8 cellular contexts compared by ENCODE assay signal in the genomic region with DNA sequence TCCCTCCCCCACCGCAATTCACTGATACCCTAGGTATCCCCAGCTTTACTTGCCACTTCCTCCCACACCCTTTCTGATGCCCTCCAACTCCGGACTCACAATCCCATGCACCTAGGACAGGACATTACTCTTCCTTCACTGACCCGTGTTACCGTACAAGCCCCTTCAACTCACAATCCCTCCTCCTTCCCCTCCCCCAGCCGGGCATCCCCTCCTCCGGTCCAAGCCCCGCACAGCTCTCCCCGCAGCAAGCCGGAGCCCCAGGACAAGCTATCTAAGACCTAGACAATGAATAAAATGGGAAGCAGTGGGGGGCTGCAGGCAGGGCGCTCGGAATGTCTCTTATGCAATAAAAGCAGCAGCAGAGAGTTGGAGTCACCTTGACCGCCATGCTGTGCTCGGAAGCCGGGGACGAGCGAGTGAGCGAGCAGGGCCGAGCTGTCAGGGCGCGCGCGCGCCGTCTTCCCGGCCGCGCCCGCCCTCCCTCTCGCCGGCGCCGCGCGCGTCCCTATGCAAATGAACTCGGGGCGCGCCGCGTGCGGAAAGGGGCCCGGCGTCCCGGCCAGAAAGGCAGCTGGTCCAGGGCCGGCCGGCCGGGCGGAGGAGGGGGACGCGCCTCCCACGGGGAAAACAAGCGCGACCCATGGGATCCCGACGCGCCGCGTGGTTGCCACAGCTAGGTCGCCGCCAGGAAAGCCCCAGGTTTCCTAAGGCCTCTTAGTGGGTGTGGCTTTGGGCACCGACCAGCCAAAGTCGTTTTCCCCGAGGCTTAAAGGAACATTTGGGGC. TPM values are rescaled to one million over a fixed set of nuclear protein-coding genes. Genes with fewer than 3 reads are reported as not detected.
DNase-seq lines count a peak whose midpoint lies in the region; ATAC-seq and TF ChIP-seq lines count a peak whose summit lies in the region.

Gene SLC25A12, minus strand, starts transcription at position 421 of the 788 bp plus-strand sequence. Its CDS starts 30 bp downstream, at position 391.

- peaks cover 0 to 5% (median 0%) of the 10 kb centered on the region in 8 donors for H3K9me3 ChIP-seq in spleen

- H3K4me3 ChIP-seq in spleen, result peak within 1 kb of the TSS; percentile 70 to 97 (median 84)

- WGBS in spleen, 5 donors, result 0 to 1% (median 0%) methylated on average over 33 to 63 of the region's 63 CpGs

- DNase-seq in ACHN (peak; percentile 85), NCI-H2227 (lab: John Stamatoyannopoulos, UW; ENCODE audit: unreplicated experiment) (peak; percentile 97), caudate nucleus (lab: John Stamatoyannopoulos, UW) (peak in 59 of 61 donors; percentile 15 to 85 (median 64)), inferior parietal cortex (ENCODE audit: extremely low spot score) (peak; percentile 80), spleen (peak; percentile 96)
- peak; percentile 12 to 61 (median 54) for DNase-seq in activated CD4-positive, CD25-positive, alpha-beta regulatory T cell (lab: John Stamatoyannopoulos, UW)

- TF ChIP-seq CTCF in spleen (IDR thresholded peaks at IDR 0.05 in 8 of 11, conservative IDR thresholded peaks at IDR 0.05 in 3 of 11), result no peak

- intact Hi-C loops in spleen (cut with DNase I; ENCODE audit: low total_unique reads), result no loop called here

- peak; percentile 92 for ATAC-seq in GM18868 (IDR thresholded peaks at IDR 0.05; ENCODE audit: unreplicated experiment)
- ATAC-seq in HG03103 (IDR thresholded peaks at IDR 0.05; ENCODE audit: low read depth, unreplicated experiment), result peak; percentile 89

- H3K4me1 ChIP-seq in spleen, result peaks cover 8 to 35% (median 20%) of the 10 kb centered on the region in 6 donors

- peak in 1 of 3 donors; percentile 42 for TF ChIP-seq POLR2A in spleen (IDR thresholded peaks at IDR 0.05)

- no peaks in the 10 kb centered on the region for H3K27me3 ChIP-seq in spleen (replicated peaks in 1 of 7)

- H3K36me3 ChIP-seq in spleen, result peaks cover 0 to 19% (median 0%) of the 10 kb centered on the region in 6 donors

- in situ Hi-C loops in ACHN (cut with HindIII; ENCODE audit: low pct_ligation_motif_present, low pct_unique_long_range_greater_than_20kb, low sequenced_read_pairs), result no loop called here

- H3K27ac ChIP-seq in caudate nucleus (ENCODE audit: low read depth, low read length) (peak within 1 kb of the TSS; percentile 9), spleen (peak within 1 kb of the TSS; percentile 63 to 90 (median 84))

RNA-seq across cellular contexts. Expression of gene SLC25A12, which starts in this region (rescaled TPM):
- total RNA-seq in spleen, result 10 to 100 TPM; 15.1 to 25.9 (median 20.9) TPM
- polyA plus RNA-seq in spleen, result 10 to 100 TPM in 1 of 3 donors, 1 to 10 TPM in 2; 9.8 to 11.0 (median 9.8) TPM

Comparison
In these comparisons a context has a peak if more than half of its experiments do, and no peak if none do; other contexts are left out.
1. Peak in every context shown above with its lines: DNase-seq, ATAC-seq, H3K4me3 ChIP-seq and H3K27ac ChIP-seq.